Comparison of ENCODE assay signal across 8 cellular contexts in genomic region chr17:39755550-39756375, GRCh38. TPM values are rescaled to one million over a fixed set of nuclear protein-coding genes. Genes with fewer than 3 reads are reported as not detected.
DNase-seq lines count a peak whose midpoint lies in the region; ATAC-seq and TF ChIP-seq lines count a peak whose summit lies in the region.

No MANE protein-coding gene starts in this region.

- peaks cover 46% of the 10 kb centered on the region for H3K4me1 Mint-ChIP-seq in Calu3 (ENCODE audit: low read depth, unreplicated experiment)
- peaks cover 81% of the 10 kb centered on the region for H3K4me1 Mint-ChIP-seq in activated T-cell treated with anti-CD3 and anti-CD28 coated beads, Interleukin-2, amount 50 U/mL, for 24 hours (ENCODE audit: low read depth)

- H3K9me3 ChIP-seq in transverse colon, result no peaks in the 10 kb centered on the region

- DNase-seq in Calu3 (peak; percentile 94), left kidney (ENCODE audit: low read depth, low spot score) (peak; percentile 33), transverse colon (peak; percentile 69), islet precursor cell (no peak), SHP77 treated with DMSO at 0.1 percent for 48 hours (lab: John Stamatoyannopoulos, UW) (no peak)
- peak; percentile 77 for DNase-seq in activated T-cell treated with anti-CD3 and anti-CD28 coated beads, Interleukin-2, amount 50 U/mL, for 24 hours

- no peak for TF ChIP-seq EP300 in transverse colon (IDR thresholded peaks at IDR 0.05; ENCODE audit: low read depth)

- BruUV-seq in Calu3 (replicated peaks; lab: Mats Ljungman, UMichigan), result no TSS peak

- peak overlapping the region; percentile 63 for H3K4me3 Mint-ChIP-seq in Calu3 (ENCODE audit: low read depth, unreplicated experiment)
- peak overlapping the region; percentile 57 for H3K4me3 Mint-ChIP-seq in activated T-cell treated with anti-CD3 and anti-CD28 coated beads, Interleukin-2, amount 50 U/mL, for 24 hours

- ATAC-seq in HG03108 (IDR thresholded peaks at IDR 0.05; ENCODE audit: unreplicated experiment) (peak; percentile 24), GM18867 (IDR thresholded peaks at IDR 0.05; ENCODE audit: unreplicated experiment) (no peak)

- no peaks in the 10 kb centered on the region for H3K36me3 ChIP-seq in transverse colon

- H3K9me3 Mint-ChIP-seq in Calu3 (ENCODE audit: low read depth, unreplicated experiment), result no peaks in the 10 kb centered on the region
- H3K9me3 Mint-ChIP-seq in activated T-cell treated with anti-CD3 and anti-CD28 coated beads, Interleukin-2, amount 50 U/mL, for 24 hours, result no peaks in the 10 kb centered on the region

- intact Hi-C loops in Calu3 (cut with micrococcal nuclease; ENCODE audit: unreplicated experiment) (no loop called here), transverse colon (cut with DNase I; ENCODE audit: low total_unique reads) (loop anchor here (10.0 kb wide), 1 partner anchor 121 kb away; the partner anchor contains the start of gene STARD3)

- in situ Hi-C loops in transverse colon (cut with MboI; ENCODE audit: low pct_ligation_motif_present in 1 of 4, low pct_unique_long_range_greater_than_20kb in 1 of 4, low sequenced_read_pairs in 3 of 4), result loop anchor here in 2 of 4 donors (10.0 kb wide), 2 partner anchors 131 to 141 kb away; partner anchors contain the start of gene PPP1R1B (in 1 of the 2)

- H3K36me3 Mint-ChIP-seq in Calu3 (ENCODE audit: insufficient read depth, unreplicated experiment), result peaks cover 57% of the 10 kb centered on the region
- H3K36me3 Mint-ChIP-seq in activated T-cell treated with anti-CD3 and anti-CD28 coated beads, Interleukin-2, amount 50 U/mL, for 24 hours (ENCODE audit: low read depth), result peaks cover 24% of the 10 kb centered on the region

- WGBS in transverse colon (ENCODE audit: low coverage in 1 of 2), 2 donors, result 59 to 80% methylated on average over 8 to 18 of the region's 18 CpGs

- no peak for TF ChIP-seq CTCF in Calu3 (IDR thresholded peaks at IDR 0.05; ENCODE audit: unreplicated experiment)
- no peak for TF ChIP-seq CTCF in transverse colon (IDR thresholded peaks at IDR 0.05)

- no peak overlapping the region for H3K4me3 ChIP-seq in transverse colon

- CTCF ChIA-PET in Calu3 (lab: Charles Lee), result interaction anchor here (0.6 to 161.2 kb wide), 40 partner anchors 28 to 464 kb away, joined by 3 to 42089 read pairs (median 24); partner anchors contain the start of genes ERBB2, GRB7, GSDMA and GSDMB

- peaks cover 37% of the 10 kb centered on the region for H3K27me3 Mint-ChIP-seq in Calu3 (ENCODE audit: unreplicated experiment)
- no peaks in the 10 kb centered on the region for H3K27me3 Mint-ChIP-seq in activated T-cell treated with anti-CD3 and anti-CD28 coated beads, Interleukin-2, amount 50 U/mL, for 24 hours

- peak overlapping the region; percentile 12 for H3K27ac Mint-ChIP-seq in Calu3 (ENCODE audit: unreplicated experiment)
- peak overlapping the region; percentile 97 for H3K27ac Mint-ChIP-seq in activated T-cell treated with anti-CD3 and anti-CD28 coated beads, Interleukin-2, amount 50 U/mL, for 24 hours

- TF ChIP-seq POLR2A in transverse colon (IDR thresholded peaks at IDR 0.05), result no peak

- H3K27ac ChIP-seq in transverse colon, result peak overlapping the region; percentile 91 to 98 (median 96)

- H3K4me1 ChIP-seq in transverse colon, result peaks cover 6 to 21% (median 14%) of the 10 kb centered on the region in 4 donors

- H3K27me3 ChIP-seq in transverse colon, result peaks cover 12% of the 10 kb centered on the region

RNA-seq across cellular contexts. Expression of gene GRB7, which starts 18.0 kb away (rescaled TPM):
- 2,531 and 2,746 TPM in 2 replicates for total RNA-seq in Calu3 (2022)
- 10 to 100 TPM; 25.9 to 44.5 (median 32.3) TPM for total RNA-seq in transverse colon

RNA-seq across cellular contexts. Expression of gene MIEN1, which starts 25.4 kb away (rescaled TPM):
- total RNA-seq in Calu3 (2022) (2,121 and 2,217 TPM in 2 replicates), transverse colon (100 to 1,000 TPM in 3 of 4 donors, 10 to 100 TPM in 1; 99.3 to 215 (median 109) TPM)

RNA-seq across cellular contexts. Expression of gene ERBB2, which starts 55.9 kb away (rescaled TPM):
- total RNA-seq in Calu3 (2022) (4,829 and 4,830 TPM in 2 replicates), transverse colon (100 to 1,000 TPM; 175 to 439 (median 234) TPM)

Comparison
In these comparisons a context has a peak if more than half of its experiments do, and no peak if none do; other contexts are left out.
1. DNase-seq: peak in Calu3 (single experiment), activated T-cell treated with anti-CD3 and anti-CD28 coated beads, Interleukin-2, amount 50 U/mL, for 24 hours (single experiment), left kidney (single experiment) and transverse colon (single experiment); none in islet precursor cell (single experiment) and SHP77 treated with DMSO at 0.1 percent for 48 hours (single experiment).
2. RNA of gene GRB7, which starts 18.0 kb away (total RNA-seq): 2,531 to 2,746 TPM in Calu3; 25.9 to 44.5 TPM in transverse colon; every median in the first group is over 10 times any median in the second.
3. RNA of gene ERBB2, which starts 55.9 kb away (total RNA-seq): 4,829 to 4,830 TPM in Calu3; 175 to 439 TPM in transverse colon; every median in the first group is over 10 times any median in the second.